8 cellular contexts compared by ENCODE assay signal in the genomic region with DNA sequence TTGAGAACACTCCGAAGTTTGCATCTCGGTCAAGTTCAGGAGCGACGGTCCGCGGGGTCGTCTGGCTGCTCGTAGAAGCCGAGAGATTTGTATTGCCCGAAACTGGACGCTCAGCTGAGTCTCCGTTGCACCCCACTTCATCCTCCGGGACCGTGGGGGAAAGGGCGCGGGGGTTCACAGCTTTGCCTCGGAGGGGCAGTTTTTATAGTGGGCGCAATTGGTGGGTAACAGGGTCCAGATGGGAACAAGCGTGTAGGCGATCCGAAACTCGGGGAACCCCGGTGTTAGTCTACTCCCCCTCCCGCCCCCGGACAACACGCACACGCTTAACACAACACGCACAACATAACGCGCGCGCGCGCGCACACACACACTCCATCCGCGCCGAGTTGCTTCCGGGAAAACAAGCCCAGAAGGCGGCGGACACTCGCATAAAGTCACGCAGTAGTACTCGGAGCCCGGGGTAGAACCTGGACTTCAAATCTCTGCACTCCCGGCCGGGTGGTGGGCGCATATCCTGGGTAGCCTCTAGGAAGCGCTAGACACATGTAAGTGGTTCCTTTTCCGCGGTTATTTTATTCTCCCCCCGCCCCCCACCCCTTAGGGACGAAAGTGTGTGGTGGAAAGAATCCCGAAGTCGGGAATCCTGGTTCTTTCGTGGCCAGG. TPM values are rescaled to one million over a fixed set of nuclear protein-coding genes. Genes with fewer than 3 reads are reported as not detected.
DNase-seq lines count a peak whose midpoint lies in the region; ATAC-seq and TF ChIP-seq lines count a peak whose summit lies in the region.

No MANE protein-coding gene starts in this region.

- POLR2A ChIA-PET in activated CD8-positive, alpha-beta T cell treated with anti-CD3 and anti-CD28 coated beads, Interleukin-2, amount 10 ng/mL, durations not matched to agents 7 days and 5 days (lab: Charles Lee), result interaction anchor here (0.5 to 4.6 kb wide), 19 partner anchors 12 to 914 kb away, joined by 3 to 38 read pairs (median 8); a partner anchor contains a TSS

- DNase-seq in COLO829 (ENCODE audit: low spot score) (peak; percentile 72), NCI-H82 (lab: John Stamatoyannopoulos, UW) (peak; percentile 79), lung (ENCODE audit: low spot score) (peak; percentile 88)
- DNase-seq in activated CD8-positive, alpha-beta T cell treated with anti-CD3 and anti-CD28 coated beads, Interleukin-2, amount 10 ng/mL, durations not matched to agents 7 days and 5 days, result peak; percentile 88
- DNase-seq in stimulated activated CD4-positive, alpha-beta T cell treated with anti-CD3 and anti-CD28 coated beads, Interleukin-4, amount 100 ng/mL, for 48 hours (ENCODE audit: low read depth in 2 of 2), result peak; percentile 57 to 64

- peaks cover 30% of the 10 kb centered on the region for H3K4me1 Mint-ChIP-seq in activated CD8-positive, alpha-beta T cell treated with anti-CD3 and anti-CD28 coated beads, Interleukin-2, amount 10 ng/mL, durations not matched to agents 7 days and 5 days (ENCODE audit: low read depth)

- peaks cover 10% of the 10 kb centered on the region for H3K4me1 ChIP-seq in ectodermal cell (ENCODE audit: control insufficient read depth, insufficient read depth, low read length)
- peaks cover 0 to 2% of the 10 kb centered on the region in 2 donors for H3K4me1 ChIP-seq in lung (ENCODE audit: control insufficient read depth in 2 of 2, insufficient read depth in 2 of 2, low read length in 2 of 2)

- CTCF ChIA-PET in activated CD8-positive, alpha-beta T cell treated with anti-CD3 and anti-CD28 coated beads, Interleukin-2, amount 10 ng/mL, durations not matched to agents 7 days and 5 days (lab: Charles Lee), result interaction anchor here (1.5 to 10.4 kb wide), 7 partner anchors 12 to 914 kb away, joined by 3 to 63 read pairs (median 5); no protein-coding TSS in a partner anchor

- peak overlapping the region; percentile 68 for H3K4me3 ChIP-seq in ectodermal cell (ENCODE audit: insufficient read depth, low read depth, low read length)
- H3K4me3 ChIP-seq in lung, result peak overlapping the region; percentile 72

- H3K9me3 ChIP-seq in ectodermal cell (ENCODE audit: control insufficient read depth, low read length) (no peaks in the 10 kb centered on the region), lung (ENCODE audit: control insufficient read depth in 2 of 2, insufficient read depth in 1 of 2, low read length in 1 of 2) (no peaks in the 10 kb centered on the region)

- ATAC-seq in HG02642 (IDR thresholded peaks at IDR 0.05; ENCODE audit: poor library complexity, unreplicated experiment), result peak; percentile 6
- ATAC-seq in activated CD8-positive, alpha-beta T cell treated with anti-CD3 and anti-CD28 coated beads, Interleukin-2, amount 10 ng/mL, durations not matched to agents 7 days and 5 days, result peak; percentile 3
- peak; percentile 8 for ATAC-seq in lung (ENCODE audit: insufficient read depth, low FRiP score)
- no peak for ATAC-seq in GM21381 (IDR thresholded peaks at IDR 0.05; ENCODE audit: unreplicated experiment)

- 1% methylated on average over 55 to 56 of the region's 56 CpGs for WGBS in ectodermal cell, 2 experiments
- 0 to 1% methylated on average over 56 of the region's 56 CpGs for WGBS in lung, 2 donors

- no peak overlapping the region for H3K27ac ChIP-seq in ectodermal cell (ENCODE audit: insufficient read depth, low read depth, low read length, poor library complexity, severe bottlenecking)
- peak overlapping the region; percentile 92 to 100 for H3K27ac ChIP-seq in lung (ENCODE audit: low read depth in 1 of 2, low read length in 1 of 2)

- peak; percentile 39 for TF ChIP-seq CTCF in lung (IDR thresholded peaks at IDR 0.05; ENCODE audit: control extremely low read depth, extremely low read depth)

- H3K27ac Mint-ChIP-seq in activated CD8-positive, alpha-beta T cell treated with anti-CD3 and anti-CD28 coated beads, Interleukin-2, amount 10 ng/mL, durations not matched to agents 7 days and 5 days, result peak overlapping the region; percentile 95

- no peaks in the 10 kb centered on the region for H3K27me3 Mint-ChIP-seq in activated CD8-positive, alpha-beta T cell treated with anti-CD3 and anti-CD28 coated beads, Interleukin-2, amount 10 ng/mL, durations not matched to agents 7 days and 5 days (ENCODE audit: low read depth)

- H3K36me3 ChIP-seq in ectodermal cell (ENCODE audit: control insufficient read depth, insufficient read depth, low read length), result no peaks in the 10 kb centered on the region
- peaks cover 0 to 7% of the 10 kb centered on the region in 2 donors for H3K36me3 ChIP-seq in lung (ENCODE audit: control insufficient read depth in 2 of 2, insufficient read depth in 2 of 2, low read length in 2 of 2)

- H3K4me3 Mint-ChIP-seq in activated CD8-positive, alpha-beta T cell treated with anti-CD3 and anti-CD28 coated beads, Interleukin-2, amount 10 ng/mL, durations not matched to agents 7 days and 5 days, result peak overlapping the region; percentile 87

- peaks cover 41% of the 10 kb centered on the region for H3K36me3 Mint-ChIP-seq in activated CD8-positive, alpha-beta T cell treated with anti-CD3 and anti-CD28 coated beads, Interleukin-2, amount 10 ng/mL, durations not matched to agents 7 days and 5 days (ENCODE audit: low read depth)

- peaks cover 69% of the 10 kb centered on the region for H3K27me3 ChIP-seq in ectodermal cell (ENCODE audit: control insufficient read depth, insufficient read depth, low read length, poor library complexity, severe bottlenecking)
- no peaks in the 10 kb centered on the region for H3K27me3 ChIP-seq in lung (ENCODE audit: control insufficient read depth, insufficient read depth)

- peaks cover 11% of the 10 kb centered on the region for H3K9me3 Mint-ChIP-seq in activated CD8-positive, alpha-beta T cell treated with anti-CD3 and anti-CD28 coated beads, Interleukin-2, amount 10 ng/mL, durations not matched to agents 7 days and 5 days (ENCODE audit: insufficient read depth)

RNA-seq across cellular contexts. Expression of a gene that starts 1.0 kb away (rescaled TPM):
- total RNA-seq in activated CD8-positive, alpha-beta T cell treated with anti-CD3 and anti-CD28 coated beads, Interleukin-2, amount 10 ng/mL, durations not matched to agents 7 days and 5 days, result 100 to 1,000 TPM; 107 to 110 TPM
- 11.6 TPM for polyA plus RNA-seq in ectodermal cell (2013, experiment 1 of 4)
- 6.6 TPM for polyA plus RNA-seq in ectodermal cell (2013, experiment 2 of 4)
- polyA plus RNA-seq in ectodermal cell (2013, experiment 3 of 4), result 7.4 TPM
- polyA plus RNA-seq in ectodermal cell (2013, experiment 4 of 4), result 8.7 TPM
- 100 to 1,000 TPM; 144 to 584 TPM for total RNA-seq in lung
- polyA plus RNA-seq in lung, result 100 to 1,000 TPM in 1 of 2 donors, 10 to 100 TPM in 1; 78.1 to 140 TPM
